ENCODE assay signal across 30 cellular contexts in the genomic region with DNA sequence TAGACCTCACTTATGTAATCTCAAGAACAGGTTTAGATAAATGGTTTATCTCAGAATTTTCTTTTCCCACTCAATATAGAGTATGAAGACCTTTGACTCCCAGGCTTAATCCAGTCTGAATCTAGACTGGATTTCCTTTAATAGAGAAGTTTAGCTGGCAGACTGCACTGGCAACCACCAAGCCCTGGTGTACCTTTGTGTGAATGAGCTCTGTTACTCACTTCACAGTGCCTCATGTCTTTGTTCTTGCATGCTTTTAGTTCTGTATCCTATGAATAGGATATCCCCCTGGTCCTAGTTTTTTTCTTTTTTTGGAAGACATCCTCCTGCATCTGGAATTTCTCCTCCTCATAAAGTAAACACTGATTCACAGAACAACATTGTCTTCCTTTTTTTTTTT.
"Had no signal": no experiment of that assay in that cellular context is flagged by ENCODE, and none has a peak within 500 bp of the region (broad histone marks: within the 10 kb centered on the region; RNA-seq: fewer than 3 reads in every experiment).

No MANE protein-coding gene starts in this region.

- ATAC-seq: left cardiac atrium; left lung; lower lobe of right lung; natural killer cell; psoas muscle; sciatic nerve; stimulated activated naive B cell treated with anti-CD40 and anti-IgM and Interleukin-4, amounts not matched to agents 10 μg/mL and 1 μg/mL and 100 μg/mL, for 72 hours; stimulated activated naive CD8-positive, alpha-beta T cell treated with anti-CD3 and anti-CD28 coated beads, Interleukin-15, Interleukin-2, amounts not matched to agents 100 U/mL and 50 U/mL, for 24 hours had no signal

- H3K27me3 Mint-ChIP-seq: naive B cell; stimulated activated naive B cell treated with anti-CD40 and anti-IgM and Interleukin-4, amounts not matched to agents 10 μg/mL and 1 μg/mL and 100 μg/mL, for 72 hours had no signal

- H2AFZ ChIP-seq: neural progenitor cell, parathyroid adenoma had no signal

- H3K27ac Mint-ChIP-seq: mesothelial cell of epicardium, natural killer cell, nephron progenitor cell, neural progenitor cell had no signal

- H3K9ac ChIP-seq: neural progenitor cell, parathyroid adenoma had no signal

- H3K4me1 ChIP-seq: left lung, lower lobe of right lung, neural progenitor cell, parathyroid adenoma, psoas muscle, testis, thyroid gland, transverse colon, upper lobe of left lung, vagina had no signal

- H3K9me3 ChIP-seq: left lung, lower lobe of right lung, neutrophil, psoas muscle, stomach, testis, thyroid gland, transverse colon, upper lobe of left lung, vagina had no signal

- H3K4me1 Mint-ChIP-seq: nephron progenitor cell, neural progenitor cell had no signal

- H3K27me3 ChIP-seq: left lung, neural progenitor cell, neutrophil, stomach, testis, thyroid gland, transverse colon, upper lobe of left lung, vagina had no signal

- DNase-seq: hippocampal formation; kidney glomerular epithelial cell; left cardiac atrium; left lung; lower lobe of right lung; mesendoderm; naive B cell; natural killer cell; nephron progenitor cell; occipital lobe; psoas muscle; stimulated activated CD4-positive, alpha-beta T cell treated with anti-CD3 and anti-CD28 coated beads, Interleukin-12 subunit alpha, Interleukin-12 subunit beta, amount 100 ng/mL, for 4 hours; stimulated activated CD4-positive, alpha-beta T cell treated with anti-CD3 and anti-CD28 coated beads, Interleukin-15, amount 100 ng/mL, for 24 hours; stimulated activated CD4-positive, alpha-beta T cell treated with anti-CD3 and anti-CD28 coated beads, Interleukin-2, amount 100 ng/mL, for 24 hours; stimulated activated CD4-positive, alpha-beta T cell treated with anti-CD3 and anti-CD28 coated beads, Interleukin-4, amount 100 ng/mL, for 1 hour; stimulated activated naive B cell treated with anti-CD40 and anti-IgM and Interleukin-4, amounts not matched to agents 10 μg/mL and 1 μg/mL and 100 μg/mL, for 72 hours; stimulated activated naive CD8-positive, alpha-beta T cell treated with anti-CD3 and anti-CD28 coated beads, Interleukin-15, Interleukin-2, amounts not matched to agents 100 U/mL and 50 U/mL, for 24 hours; stomach; testis; thyroid gland; transverse colon; upper lobe of left lung had no signal

- H3K4me3 Mint-ChIP-seq: mesothelial cell of epicardium; naive B cell; natural killer cell; nephron progenitor cell; neural progenitor cell; stimulated activated naive B cell treated with anti-CD40 and anti-IgM and Interleukin-4, amounts not matched to agents 10 μg/mL and 1 μg/mL and 100 μg/mL, for 72 hours had no signal

- H3K79me2 ChIP-seq: parathyroid adenoma had no signal

- H3K27ac ChIP-seq: left lung, lower lobe of right lung, neural progenitor cell, neutrophil, parathyroid adenoma, psoas muscle, skin epidermis, stomach, testis, thyroid gland, transverse colon, upper lobe of left lung, vagina had no signal

- H3K9me3 Mint-ChIP-seq: naive B cell; natural killer cell; neural progenitor cell; stimulated activated naive B cell treated with anti-CD40 and anti-IgM and Interleukin-4, amounts not matched to agents 10 μg/mL and 1 μg/mL and 100 μg/mL, for 72 hours had no signal

- FAIRE-seq: keratinocyte had no signal

- H3K4me2 ChIP-seq: neural progenitor cell had no signal

- H3K4me3 ChIP-seq: left lung, lower lobe of right lung, neural progenitor cell, psoas muscle, skin epidermis, stomach, testis, thyroid gland, transverse colon, upper lobe of left lung, vagina had no signal
